7 cellular contexts compared by ENCODE assay signal in genomic region chr19:42606660-42607351, GRCh38. TPM values are rescaled to one million over a fixed set of nuclear protein-coding genes. Genes with fewer than 3 reads are reported as not detected.
DNase-seq lines count a peak whose midpoint lies in the region; ATAC-seq and TF ChIP-seq lines count a peak whose summit lies in the region.

No MANE protein-coding gene starts in this region.

- H3K4me2 ChIP-seq in MM.1S (ENCODE audit: low read depth, low read length), result no peak overlapping the region

- no peak for DNase-seq in GM06990 (ENCODE audit: extremely low read depth, insufficient read length)
- DNase-seq in MM.1S, result peak; percentile 47
- peak; percentile 59 for DNase-seq in T-helper 2 cell treated with Interferon-gamma antibody and Interleukin-4, amounts not matched to agents 5 μg/mL and 100 μg/mL, for 36 hours (ENCODE audit: low spot score)
- DNase-seq in T47D (ENCODE audit: low read depth in 1 of 2, low spot score in 1 of 2), result peak; percentile 49 to 79
- peak; percentile 56 for DNase-seq in left lobe of liver (ENCODE audit: low spot score)
- DNase-seq in stimulated activated CD8-positive, alpha-beta memory T cell treated with anti-CD3 and anti-CD28 coated beads, Interleukin-7, amount 100 ng/mL, for 48 hours (ENCODE audit: extremely low read depth in 1 of 2, low read depth in 1 of 2), result peak; percentile 20 to 46

- no peaks in the 10 kb centered on the region for H3F3A ChIP-seq in MM.1S (ENCODE audit: insufficient read depth, low read length)

- peaks cover 3% of the 10 kb centered on the region for H3K27me3 Mint-ChIP-seq in T-helper 2 cell treated with Interferon-gamma antibody and Interleukin-4, amounts not matched to agents 5 μg/mL and 100 μg/mL, for 36 hours (ENCODE audit: low read depth)

- H3K9me3 ChIP-seq in MM.1S (replicated peaks; ENCODE audit: insufficient read depth, low read length), result no peaks in the 10 kb centered on the region

- no peaks in the 10 kb centered on the region for H3K36me3 Mint-ChIP-seq in T-helper 2 cell treated with Interferon-gamma antibody and Interleukin-4, amounts not matched to agents 5 μg/mL and 100 μg/mL, for 36 hours (ENCODE audit: low read depth)

- ATAC-seq in left lobe of liver, result peak; percentile 82
- ATAC-seq in GM21723 (IDR thresholded peaks at IDR 0.05; ENCODE audit: unreplicated experiment), result no peak

- H3K27ac Mint-ChIP-seq in T-helper 2 cell treated with Interferon-gamma antibody and Interleukin-4, amounts not matched to agents 5 μg/mL and 100 μg/mL, for 36 hours, result no peak overlapping the region

- H3K4me3 ChIP-seq in GM06990 (replicated peaks; ENCODE audit: low read depth, low read length), result no peak overlapping the region
- H3K4me3 ChIP-seq in MM.1S (ENCODE audit: low read length), result no peak overlapping the region

- no peaks in the 10 kb centered on the region for H3K27me3 ChIP-seq in GM06990 (replicated peaks; ENCODE audit: control insufficient read depth, insufficient read depth, low read length)
- peaks cover 33% of the 10 kb centered on the region for H3K27me3 ChIP-seq in MM.1S (replicated peaks; ENCODE audit: insufficient read depth, low read length)

- H4K20me1 ChIP-seq in MM.1S (ENCODE audit: insufficient read depth, low read length), result no peaks in the 10 kb centered on the region; the same call in 1 of the 2 replicates

- no peaks in the 10 kb centered on the region for H3K79me2 ChIP-seq in MM.1S (ENCODE audit: low read length)

- TF ChIP-seq CTCF in GM06990 (IDR thresholded peaks at IDR 0.05; ENCODE audit: insufficient read depth, low read length, poor library complexity, severe bottlenecking) (peak; percentile 90), MM.1S (IDR thresholded peaks at IDR 0.05; ENCODE audit: low read length) (peak; percentile 91)

- H3K36me3 ChIP-seq in GM06990 (ENCODE audit: control insufficient read depth, insufficient read depth, low read length) (no peaks in the 10 kb centered on the region), MM.1S (replicated peaks; ENCODE audit: insufficient read depth, low read length) (no peaks in the 10 kb centered on the region)

- no peak overlapping the region for H3K9ac ChIP-seq in MM.1S (ENCODE audit: low read length)

- no peak overlapping the region for H3K27ac ChIP-seq in MM.1S (ENCODE audit: low read length)

- no peak overlapping the region for H2AFZ ChIP-seq in MM.1S (ENCODE audit: low read length)

- no peaks in the 10 kb centered on the region for H3K9me3 Mint-ChIP-seq in T-helper 2 cell treated with Interferon-gamma antibody and Interleukin-4, amounts not matched to agents 5 μg/mL and 100 μg/mL, for 36 hours

- no peak overlapping the region for H3K4me3 Mint-ChIP-seq in T-helper 2 cell treated with Interferon-gamma antibody and Interleukin-4, amounts not matched to agents 5 μg/mL and 100 μg/mL, for 36 hours

- H3K9me2 ChIP-seq in MM.1S (replicated peaks; ENCODE audit: insufficient read depth, low read length), result no peaks in the 10 kb centered on the region

- H3K4me1 ChIP-seq in MM.1S (ENCODE audit: low read length), result no peaks in the 10 kb centered on the region

- no peaks in the 10 kb centered on the region for H3K4me1 Mint-ChIP-seq in T-helper 2 cell treated with Interferon-gamma antibody and Interleukin-4, amounts not matched to agents 5 μg/mL and 100 μg/mL, for 36 hours (ENCODE audit: low read depth)

- in situ Hi-C loops in T47D (cut with HindIII; ENCODE audit: low pct_unique_long_range_greater_than_20kb, low sequenced_read_pairs), result no loop called here

RNA-seq across cellular contexts. Expression of gene CEACAM8, which starts 12.1 kb away (rescaled TPM):
- total RNA-seq in left lobe of liver, result 0.33 TPM
